In the genomic region with DNA sequence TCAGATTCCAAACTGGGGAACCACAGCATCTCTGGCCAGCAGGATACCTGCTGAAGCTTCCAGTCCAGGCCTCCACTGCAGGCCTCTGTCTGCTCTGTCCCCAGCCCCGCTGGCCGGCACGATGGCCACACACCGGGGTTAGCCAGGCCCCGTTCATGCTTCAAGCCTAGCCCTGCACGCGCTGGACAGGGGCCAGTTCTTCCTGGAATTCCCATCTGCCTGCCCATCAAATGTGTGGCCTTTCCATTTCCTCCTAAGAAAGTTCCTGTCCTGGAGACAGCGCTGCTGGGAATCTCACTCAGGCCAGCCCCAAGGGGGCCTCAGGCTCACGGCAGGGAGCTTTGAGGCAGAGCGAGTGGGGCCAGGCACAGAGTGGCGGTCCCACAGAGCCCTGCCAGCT, we compare ENCODE assay signal across 25 cellular contexts. TPM values are rescaled to one million over a fixed set of nuclear protein-coding genes. Genes with fewer than 3 reads are reported as not detected.
DNase-seq lines count a peak whose midpoint lies in the region; ATAC-seq and TF ChIP-seq lines count a peak whose summit lies in the region.
"Had no signal": no experiment of that assay in that cellular context is flagged by ENCODE, and none has a peak within 500 bp of the region (broad histone marks: within the 10 kb centered on the region; RNA-seq: fewer than 3 reads in every experiment).

No MANE protein-coding gene starts in this region.

- H3K27me3 ChIP-seq in gastroesophageal sphincter, result peaks cover 16% of the 10 kb centered on the region
- H3K27me3 ChIP-seq: cardiac muscle cell, hepatocyte had no signal

- H3K27me3 Mint-ChIP-seq in dendritic cell treated with granulocyte-macrophage colony-stimulating factor and Interleukin-4, amounts not matched to agents 40 ng/mL and 50 ng/mL, for 4 days, result no peaks in the 10 kb centered on the region
- H3K27me3 Mint-ChIP-seq in osteocyte (ENCODE audit: unreplicated experiment), result no peaks in the 10 kb centered on the region

- 66% methylated on average over 8 of the region's 11 CpGs; no CpG with 5 or more reads in 1 of the 2 donors for WGBS in gastroesophageal sphincter (ENCODE audit: low coverage in 1 of 2), 2 donors

- no peak for ATAC-seq in gastroesophageal sphincter
- ATAC-seq: GM23338 had no signal

- H3K9me3 Mint-ChIP-seq in dendritic cell treated with granulocyte-macrophage colony-stimulating factor and Interleukin-4, amounts not matched to agents 40 ng/mL and 50 ng/mL, for 4 days, result no peaks in the 10 kb centered on the region
- H3K9me3 Mint-ChIP-seq in osteocyte (ENCODE audit: unreplicated experiment), result no peaks in the 10 kb centered on the region
- H3K9me3 Mint-ChIP-seq: CD8-positive, alpha-beta T cell; GM23338; nephron progenitor cell; T-helper 2 cell treated with Interferon-gamma antibody and Interleukin-4, amounts not matched to agents 5 μg/mL and 100 μg/mL, for 36 hours had no signal

- TF ChIP-seq POLR2A in gastroesophageal sphincter (IDR thresholded peaks at IDR 0.05), result no peak

- peak overlapping the region; percentile 12 for H3K27ac Mint-ChIP-seq in dendritic cell treated with granulocyte-macrophage colony-stimulating factor and Interleukin-4, amounts not matched to agents 40 ng/mL and 50 ng/mL, for 4 days
- H3K27ac Mint-ChIP-seq in osteocyte (ENCODE audit: unreplicated experiment), result peak overlapping the region; percentile 80
- H3K27ac Mint-ChIP-seq: GM23338, nephron progenitor cell had no signal

- H3K36me3 ChIP-seq in gastroesophageal sphincter, result peaks cover 0 to 4% of the 10 kb centered on the region in 2 donors
- H3K36me3 ChIP-seq: cardiac muscle cell had no signal

- H3K4me1 Mint-ChIP-seq in dendritic cell treated with granulocyte-macrophage colony-stimulating factor and Interleukin-4, amounts not matched to agents 40 ng/mL and 50 ng/mL, for 4 days (ENCODE audit: low read depth), result peaks cover 63% of the 10 kb centered on the region
- H3K4me1 Mint-ChIP-seq in osteocyte (ENCODE audit: unreplicated experiment), result peaks cover 57% of the 10 kb centered on the region

- H3K36me3 Mint-ChIP-seq in dendritic cell treated with granulocyte-macrophage colony-stimulating factor and Interleukin-4, amounts not matched to agents 40 ng/mL and 50 ng/mL, for 4 days (ENCODE audit: low read depth), result peaks cover 59% of the 10 kb centered on the region
- H3K36me3 Mint-ChIP-seq in osteocyte (ENCODE audit: unreplicated experiment), result peaks cover 4% of the 10 kb centered on the region
- H3K36me3 Mint-ChIP-seq: CD8-positive, alpha-beta T cell had no signal

- TF ChIP-seq CTCF in osteocyte (IDR thresholded peaks at IDR 0.05) (no peak), gastroesophageal sphincter (IDR thresholded peaks at IDR 0.05) (no peak)

- no peak overlapping the region for H3K4me3 ChIP-seq in gastroesophageal sphincter
- H3K4me3 ChIP-seq: cardiac muscle cell, GM23338, hepatocyte had no signal

- H3K27ac ChIP-seq in gastroesophageal sphincter, result no peak overlapping the region
- H3K27ac ChIP-seq: cardiac muscle cell, hepatocyte had no signal

- peak; percentile 74 for DNase-seq in ELF-1 (ENCODE audit: low read depth, low spot score)
- DNase-seq in osteocyte (ENCODE audit: extremely low spot score, unreplicated experiment), result no peak
- DNase-seq in stimulated activated CD4-positive, alpha-beta T cell treated with anti-CD3 and anti-CD28 coated beads, Interleukin-15, amount 100 ng/mL, for 24 hours, result no peak
- DNase-seq in kidney glomerular epithelial cell (lab: John Stamatoyannopoulos, UW), result no peak
- DNase-seq in RKO (ENCODE audit: low spot score), result no peak
- DNase-seq: activated CD8-positive, alpha-beta memory T cell treated with anti-CD3 and anti-CD28 coated beads for 24 hours; DMS79 treated with DMSO at 0.1 percent for 48 hours; mesendoderm; NCI-H187 treated with DMSO at 0.1 percent for 48 hours; NCI-H345; nephron progenitor cell; NK-92 treated with Interleukin-12 subunit alpha and Interleukin-12 subunit beta, amount 100 ng/mL, for 24 hours; SIG-M5; stimulated activated naive CD4-positive, alpha-beta T cell treated with Interleukin-2 at 50 U/mL for 16 hours; trophoblast cell had no signal

- H3K4me1 ChIP-seq in gastroesophageal sphincter, result peaks cover 0 to 31% (median 0%) of the 10 kb centered on the region in 3 donors

- intact Hi-C loops in dendritic cell treated with granulocyte-macrophage colony-stimulating factor and Interleukin-4, amounts not matched to agents 40 ng/mL and 50 ng/mL, for 4 days (cut with micrococcal nuclease), result no loop called here

- no peak for TF ChIP-seq EP300 in gastroesophageal sphincter (IDR thresholded peaks at IDR 0.05)

- no peak overlapping the region for H3K4me3 Mint-ChIP-seq in dendritic cell treated with granulocyte-macrophage colony-stimulating factor and Interleukin-4, amounts not matched to agents 40 ng/mL and 50 ng/mL, for 4 days
- no peak overlapping the region for H3K4me3 Mint-ChIP-seq in osteocyte (ENCODE audit: unreplicated experiment)
- H3K4me3 Mint-ChIP-seq: CD8-positive, alpha-beta T cell; GM23338; nephron progenitor cell; T-helper 2 cell treated with Interferon-gamma antibody and Interleukin-4, amounts not matched to agents 5 μg/mL and 100 μg/mL, for 36 hours had no signal

- peaks cover 0 to 4% (median 0%) of the 10 kb centered on the region in 3 donors for H3K9me3 ChIP-seq in gastroesophageal sphincter

TF ChIP-seq in PFSK-1, 5 proteins besides CTCF, POLR2A, EP300 and RAD21:
- TF ChIP-seq SIN3A (IDR thresholded peaks at IDR 0.05; ENCODE audit: borderline replicate concordance, insufficient read depth, low read length) (no peak), POLR2AphosphoS5 (IDR thresholded peaks at IDR 0.05; ENCODE audit: low read depth, low read length) (no peak), FOXP2 (optimal IDR thresholded peaks at IDR 0.05; ENCODE audit: borderline replicate concordance, extremely low read depth, extremely low read length, insufficient read depth) (no peak), TAF1 (IDR thresholded peaks at IDR 0.05; ENCODE audit: borderline replicate concordance, insufficient read depth, low read length) (no peak)
- TF ChIP-seq, protein P1, sequence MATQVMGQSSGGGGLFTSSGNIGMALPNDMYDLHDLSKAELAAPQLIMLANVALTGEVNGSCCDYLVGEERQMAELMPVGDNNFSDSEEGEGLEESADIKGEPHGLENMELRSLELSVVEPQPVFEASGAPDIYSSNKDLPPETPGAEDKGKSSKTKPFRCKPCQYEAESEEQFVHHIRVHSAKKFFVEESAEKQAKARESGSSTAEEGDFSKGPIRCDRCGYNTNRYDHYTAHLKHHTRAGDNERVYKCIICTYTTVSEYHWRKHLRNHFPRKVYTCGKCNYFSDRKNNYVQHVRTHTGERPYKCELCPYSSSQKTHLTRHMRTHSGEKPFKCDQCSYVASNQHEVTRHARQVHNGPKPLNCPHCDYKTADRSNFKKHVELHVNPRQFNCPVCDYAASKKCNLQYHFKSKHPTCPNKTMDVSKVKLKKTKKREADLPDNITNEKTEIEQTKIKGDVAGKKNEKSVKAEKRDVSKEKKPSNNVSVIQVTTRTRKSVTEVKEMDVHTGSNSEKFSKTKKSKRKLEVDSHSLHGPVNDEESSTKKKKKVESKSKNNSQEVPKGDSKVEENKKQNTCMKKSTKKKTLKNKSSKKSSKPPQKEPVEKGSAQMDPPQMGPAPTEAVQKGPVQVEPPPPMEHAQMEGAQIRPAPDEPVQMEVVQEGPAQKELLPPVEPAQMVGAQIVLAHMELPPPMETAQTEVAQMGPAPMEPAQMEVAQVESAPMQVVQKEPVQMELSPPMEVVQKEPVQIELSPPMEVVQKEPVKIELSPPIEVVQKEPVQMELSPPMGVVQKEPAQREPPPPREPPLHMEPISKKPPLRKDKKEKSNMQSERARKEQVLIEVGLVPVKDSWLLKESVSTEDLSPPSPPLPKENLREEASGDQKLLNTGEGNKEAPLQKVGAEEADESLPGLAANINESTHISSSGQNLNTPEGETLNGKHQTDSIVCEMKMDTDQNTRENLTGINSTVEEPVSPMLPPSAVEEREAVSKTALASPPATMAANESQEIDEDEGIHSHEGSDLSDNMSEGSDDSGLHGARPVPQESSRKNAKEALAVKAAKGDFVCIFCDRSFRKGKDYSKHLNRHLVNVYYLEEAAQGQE (IDR thresholded peaks at IDR 0.05; ENCODE audit: insufficient read depth in 1 of 2, low read depth in 2 of 2, low read length in 2 of 2), result peak; percentile 74 to 84

RNA-seq across cellular contexts. Expression of a gene that starts 18.0 kb away (rescaled TPM):
- polyA plus RNA-seq in PFSK-1 (2012; ENCODE audit: insufficient read length, low read depth), result 71.6 TPM
- 8.3 and 8.9 TPM in 2 replicates for total RNA-seq in osteocyte
- total RNA-seq in gastroesophageal sphincter, result 1 to 10 TPM; 2.8 to 8.0 (median 3.8) TPM

RNA-seq across cellular contexts. Expression of a gene that starts 51.6 kb away (rescaled TPM):
- polyA plus RNA-seq in PFSK-1 (2012; ENCODE audit: insufficient read length, low read depth), result 0.72 TPM
- total RNA-seq in osteocyte (not detected in 2 replicates), gastroesophageal sphincter (not detected)
- total RNA-seq: cardiac muscle cell; CD8-positive, alpha-beta T cell; GM23338; hepatocyte; pulmonary artery endothelial cell had no signal
- polyA plus RNA-seq: AG04450, GM23338 had no signal
